Comparison of ENCODE assay signal across 8 cellular contexts in genomic region chr4:2793920-2794706, GRCh38. TPM values are rescaled to one million over a fixed set of nuclear protein-coding genes. Genes with fewer than 3 reads are reported as not detected.
DNase-seq lines count a peak whose midpoint lies in the region; ATAC-seq and TF ChIP-seq lines count a peak whose summit lies in the region.

No MANE protein-coding gene starts in this region.

- peaks cover 98% of the 10 kb centered on the region for H3K4me1 ChIP-seq in BLaER1
- peaks cover 0 to 87% of the 10 kb centered on the region in 2 donors for H3K4me1 ChIP-seq in right atrium auricular region

- H3K9me3 Mint-ChIP-seq in activated naive CD4-positive, alpha-beta T cell treated with anti-CD3 and anti-CD28 coated beads, Interleukin-2, amount 50 U/mL, for 72 hours: no peaks in the 10 kb centered on the region

- no peak for TF ChIP-seq RAD21 in Ishikawa (IDR thresholded peaks at IDR 0.05; ENCODE audit: low read depth)

- DNase-seq in activated naive CD4-positive, alpha-beta T cell treated with anti-CD3 and anti-CD28 coated beads, Interleukin-2, amount 50 U/mL, for 72 hours (ENCODE audit: low spot score in 2 of 2): peak in 1 of 2 donors; percentile 54
- DNase-seq in right atrium auricular region (ENCODE audit: low spot score): no peak
- no peak for DNase-seq in stimulated activated CD4-positive, alpha-beta T cell treated with anti-CD3 and anti-CD28 coated beads, Interleukin-12 subunit alpha, Interleukin-12 subunit beta, amount 100 ng/mL, for 4 hours
- no peak for DNase-seq in GM19240 (ENCODE audit: insufficient read length, low spot score)

- H3K36me3 ChIP-seq in BLaER1: no peaks in the 10 kb centered on the region
- H3K36me3 ChIP-seq in right atrium auricular region: no peaks in the 10 kb centered on the region

- H3K27me3 ChIP-seq in BLaER1 (0 out of 2 replicates have a peak, but pooled peaks cover 4% of the 10 kb centered on the region), right atrium auricular region (no peaks in the 10 kb centered on the region)

- TF ChIP-seq EP300 in Ishikawa (IDR thresholded peaks at IDR 0.05; ENCODE audit: borderline replicate concordance): no peak

- peak overlapping the region; percentile 100 for H3K4me2 ChIP-seq in BLaER1

- H3K27ac ChIP-seq in BLaER1: peak overlapping the region; percentile 68
- H3K27ac ChIP-seq in right atrium auricular region: peak overlapping the region; percentile 61 to 88
- H3K27ac ChIP-seq in skin epidermis: peak overlapping the region; percentile 67 to 96 (median 92)

- no peak for TF ChIP-seq CTCF in right atrium auricular region (IDR thresholded peaks at IDR 0.05)

- H4K20me1 ChIP-seq in BLaER1: peaks cover 25% of the 10 kb centered on the region

- H3K27ac Mint-ChIP-seq in activated naive CD4-positive, alpha-beta T cell treated with anti-CD3 and anti-CD28 coated beads, Interleukin-2, amount 50 U/mL, for 72 hours: peak overlapping the region; percentile 65 to 85

- peak overlapping the region; percentile 73 for H3K9ac ChIP-seq in BLaER1

- H3K4me3 ChIP-seq in BLaER1 (peak overlapping the region; percentile 67), right atrium auricular region (peak overlapping the region; percentile 62 to 90), skin epidermis (peak overlapping the region; percentile 56 to 87 (median 81))

- no peak for ATAC-seq in activated naive CD4-positive, alpha-beta T cell treated with anti-CD3 and anti-CD28 coated beads, Interleukin-2, amount 50 U/mL, for 72 hours
- ATAC-seq in GM21717 (IDR thresholded peaks at IDR 0.05; ENCODE audit: unreplicated experiment): no peak

- no peaks in the 10 kb centered on the region for H3K36me3 Mint-ChIP-seq in activated naive CD4-positive, alpha-beta T cell treated with anti-CD3 and anti-CD28 coated beads, Interleukin-2, amount 50 U/mL, for 72 hours

- H3K9me3 ChIP-seq in BLaER1 (no peaks in the 10 kb centered on the region), right atrium auricular region (no peaks in the 10 kb centered on the region)

TF ChIP-seq in Ishikawa, 13 proteins besides CTCF, POLR2A, EP300 and RAD21:
- TF ChIP-seq CEBPB (IDR thresholded peaks at IDR 0.05) (0 out of 2 replicates have a peak, but pooled peaks have one; percentile 36), CREB1 (IDR thresholded peaks at IDR 0.05; ENCODE audit: low read depth) (no peak)

RNA-seq across cellular contexts. Expression of gene SH3BP2, which starts 1.2 kb away (rescaled TPM):
- total RNA-seq in activated naive CD4-positive, alpha-beta T cell treated with anti-CD3 and anti-CD28 coated beads, Interleukin-2, amount 50 U/mL, for 72 hours: 10 to 100 TPM; 56.6 to 77.6 TPM
- 10 to 100 TPM; 20.1 to 25.2 TPM for total RNA-seq in right atrium auricular region

RNA-seq across cellular contexts. Expression of gene TNIP2, which starts 38.0 kb away (rescaled TPM):
- total RNA-seq in activated naive CD4-positive, alpha-beta T cell treated with anti-CD3 and anti-CD28 coated beads, Interleukin-2, amount 50 U/mL, for 72 hours: 10 to 100 TPM; 48.9 to 75.5 TPM
- 10 to 100 TPM; 28.0 to 45.8 TPM for total RNA-seq in right atrium auricular region

RNA-seq across cellular contexts. Expression of gene ADD1, which starts 49.5 kb away (rescaled TPM):
- total RNA-seq in activated naive CD4-positive, alpha-beta T cell treated with anti-CD3 and anti-CD28 coated beads, Interleukin-2, amount 50 U/mL, for 72 hours: 100 to 1,000 TPM; 216 to 239 TPM
- 100 to 1,000 TPM; 171 to 196 TPM for total RNA-seq in right atrium auricular region
